11 cellular contexts compared by ENCODE assay signal in genomic region chr7:51034531-51035264, GRCh38.
DNase-seq lines count a peak whose midpoint lies in the region; ATAC-seq and TF ChIP-seq lines count a peak whose summit lies in the region.
"Had no signal": no experiment of that assay in that cellular context is flagged by ENCODE, and none has a peak within 500 bp of the region (broad histone marks: within the 10 kb centered on the region; RNA-seq: fewer than 3 reads in every experiment).

No MANE protein-coding gene starts in this region.

- peak; percentile 44 for DNase-seq in AG04450 (ENCODE audit: low read depth, low spot score)
- DNase-seq in IMR-90 = peak; percentile 76
- DNase-seq in myocyte (ENCODE audit: low read depth) = peak; percentile 38
- no peak for DNase-seq in uterus
- DNase-seq in NCI-H748 (lab: John Stamatoyannopoulos, UW; ENCODE audit: unreplicated experiment) = no peak
- no peak for DNase-seq in adrenal gland
- DNase-seq: activated CD4-positive, alpha-beta T cell treated with anti-CD3 and anti-CD28 coated beads, Interleukin-2, amount 50 U/mL, for 48 hours; CD4-positive, CD25-positive, alpha-beta regulatory T cell; NCI-H1105 treated with DMSO at 0.1 percent for 48 hours had no signal

- H3K4me3 ChIP-seq in AG04450 (ENCODE audit: low read depth, low read length) = no peak overlapping the region
- no peak overlapping the region for H3K4me3 ChIP-seq in IMR-90 (ENCODE audit: insufficient read depth, low read depth, low read length)
- H3K4me3 ChIP-seq in uterus = no peak overlapping the region
- H3K4me3 ChIP-seq in adrenal gland = no peak overlapping the region

- TF ChIP-seq RAD21 in IMR-90 (IDR thresholded peaks at IDR 0.05; ENCODE audit: low read length) = no peak; the same call in 1 of the 2 replicates

- H3K4me1 ChIP-seq in IMR-90 (ENCODE audit: control insufficient read depth, insufficient read depth, low read length) (peaks cover 15% of the 10 kb centered on the region), uterus (no peaks in the 10 kb centered on the region), adrenal gland (replicated peaks in 1 of 2) (no peaks in the 10 kb centered on the region)

- no peak overlapping the region for H3K56ac ChIP-seq in IMR-90 (ENCODE audit: extremely low read depth, insufficient read depth, low read length)

- H3K27me3 ChIP-seq in AG04450 (ENCODE audit: control insufficient read depth, insufficient read depth, low read length) = peaks cover 10% of the 10 kb centered on the region
- peaks cover 19% of the 10 kb centered on the region for H3K27me3 ChIP-seq in IMR-90 (ENCODE audit: control insufficient read depth, insufficient read depth, low read length)
- no peaks in the 10 kb centered on the region for H3K27me3 ChIP-seq in uterus
- H3K27me3 ChIP-seq in adrenal gland = no peaks in the 10 kb centered on the region

- TF ChIP-seq POLR2A in IMR-90 (IDR thresholded peaks at IDR 0.05; ENCODE audit: low read depth, low read length) (no peak), uterus (IDR thresholded peaks at IDR 0.05) (no peak), adrenal gland (IDR thresholded peaks at IDR 0.05) (no peak)

- BruUV-seq in IMR-90 (replicated peaks; lab: Mats Ljungman, UMichigan) = no TSS peak

- POLR2A ChIA-PET in AG04450 (lab: Yijun Ruan, JAX) = no interaction called here
- POLR2A ChIA-PET in IMR-90 (lab: Charles Lee; ENCODE audit: unreplicated experiment) = no interaction called here

- no peak overlapping the region; the same call in 1 of the 2 replicates for H4K5ac ChIP-seq in IMR-90 (ENCODE audit: low read depth, low read length)

- 0 out of 2 replicates have a peak overlapping the region, but pooled peaks have one; percentile 38 for H2AK5ac ChIP-seq in IMR-90 (ENCODE audit: low read depth, low read length)

- H3K18ac ChIP-seq in IMR-90 (ENCODE audit: low read depth, low read length) = peak overlapping the region; percentile 34; the same call in 1 of the 2 replicates

- ATAC-seq in IMR-90 (ENCODE audit: low read depth) = peak; percentile 77
- ATAC-seq in HG02798 (IDR thresholded peaks at IDR 0.05; ENCODE audit: poor library complexity, unreplicated experiment) = no peak

- H3K9me3 ChIP-seq in AG04450 (ENCODE audit: control insufficient read depth, insufficient read depth, low read length) = no peaks in the 10 kb centered on the region; the same call in 1 of the 2 replicates
- H3K9me3 ChIP-seq in IMR-90 (ENCODE audit: control insufficient read depth, insufficient read depth, low read length) = no peaks in the 10 kb centered on the region
- no peaks in the 10 kb centered on the region for H3K9me3 ChIP-seq in uterus
- no peaks in the 10 kb centered on the region for H3K9me3 ChIP-seq in adrenal gland (replicated peaks in 1 of 3)

- H2BK5ac ChIP-seq in IMR-90 (ENCODE audit: low read depth, low read length, poor library complexity, severe bottlenecking) = peak overlapping the region; percentile 4

- H2BK15ac ChIP-seq in IMR-90 (ENCODE audit: low read depth, low read length) = no peak overlapping the region

- intact Hi-C loops in IMR-90 (cut with micrococcal nuclease) = no loop called here
- intact Hi-C loops in uterus (cut with DNase I; ENCODE audit: low total_unique reads) = no loop called here
- intact Hi-C loops in adrenal gland (cut with DNase I) = loop anchor here in 1 of 2 donors (10.0 kb wide), 1 partner anchor 200 kb away; no protein-coding TSS in a partner anchor

- no peak overlapping the region for H3K23ac ChIP-seq in IMR-90 (ENCODE audit: low read depth, low read length)

- dilution Hi-C loops in IMR-90 (cut with HindIII; ENCODE audit: low sequenced_read_pairs, unreplicated experiment) = no loop called here

- H2AFZ ChIP-seq in IMR-90 (replicated peaks; ENCODE audit: low read length, poor library complexity) = peak overlapping the region; percentile 69

- peak overlapping the region; percentile 35 for H2BK120ac ChIP-seq in IMR-90 (ENCODE audit: low read depth, low read length)

- peaks cover 10% of the 10 kb centered on the region for H3K9me1 ChIP-seq in IMR-90 (ENCODE audit: insufficient read depth, low read length)

- CTCF ChIA-PET in AG04450 (lab: Charles Lee) (interaction anchor here (0.9 to 1.0 kb wide), 2 partner anchors 33 to 566 kb away, joined by 3 read pairs; no protein-coding TSS in a partner anchor), IMR-90 (lab: Yijun Ruan, JAX) (interaction anchor here (0.6 kb wide), 1 partner anchor 36 kb away, joined by 3 read pairs; no protein-coding TSS in a partner anchor)

- H3K36me3 ChIP-seq in IMR-90 (ENCODE audit: control insufficient read depth, insufficient read depth, low read length) = no peaks in the 10 kb centered on the region
- no peaks in the 10 kb centered on the region for H3K36me3 ChIP-seq in uterus
- no peaks in the 10 kb centered on the region for H3K36me3 ChIP-seq in adrenal gland (replicated peaks in 1 of 2)

- peak overlapping the region in 1 of 2 experiments; percentile 15; a peak in 2 of 4 replicates for H4K8ac ChIP-seq in IMR-90 (ENCODE audit: low read depth in 2 of 2, low read length in 2 of 2)

- no peak overlapping the region for H4K91ac ChIP-seq in IMR-90 (ENCODE audit: insufficient read depth, low read depth, low read length)

- peak overlapping the region; percentile 23; the same call in 1 of the 2 replicates for H3K4ac ChIP-seq in IMR-90 (ENCODE audit: low read depth, low read length)

- in situ Hi-C loops in IMR-90 (cut with MboI; ENCODE audit: low sequenced_read_pairs) = no loop called here

- H2BK20ac ChIP-seq in IMR-90 (ENCODE audit: low read depth, low read length) = peak overlapping the region; percentile 88

- H3K4me2 ChIP-seq in IMR-90 (ENCODE audit: low read depth, low read length) = peak overlapping the region; percentile 68

- no peak overlapping the region for H3K14ac ChIP-seq in IMR-90 (replicated peaks; ENCODE audit: low read depth, low read length)

- no CpG with 5 or more reads among the region's 10 CpGs for WGBS in IMR-90 (ENCODE audit: extremely low coverage in 2 of 2, insufficient read length in 1 of 2), 2 experiments
- WGBS in adrenal gland, 4 donors = 33 to 46% (median 40%) methylated on average over 4 to 10 of the region's 10 CpGs

- H2AK9ac ChIP-seq in IMR-90 (replicated peaks; ENCODE audit: low read depth, low read length, poor library complexity) = no peak overlapping the region

- H3K27ac ChIP-seq in AG04450 (ENCODE audit: low read depth, low read length) (no peak overlapping the region), IMR-90 (ENCODE audit: insufficient read depth, low read length) (peak overlapping the region; percentile 24), cingulate gyrus (ENCODE audit: low read depth, low read length) (peak overlapping the region; percentile 56), uterus (no peak overlapping the region), adrenal gland (no peak overlapping the region)

- TF ChIP-seq CTCF in AG04450 (IDR thresholded peaks at IDR 0.05; ENCODE audit: low read depth, low read length) (no peak), IMR-90 (conservative IDR thresholded peaks at IDR 0.05; ENCODE audit: low read depth, low read length) (no peak), uterus (IDR thresholded peaks at IDR 0.05) (no peak), adrenal gland (IDR thresholded peaks at IDR 0.05) (no peak)

- peaks cover 2% of the 10 kb centered on the region; the same call in 1 of the 2 replicates for H4K20me1 ChIP-seq in IMR-90 (ENCODE audit: insufficient read depth, low read length)

- no peak overlapping the region for H3K9ac ChIP-seq in IMR-90 (ENCODE audit: low read depth, low read length)

- H3K79me1 ChIP-seq in IMR-90 (ENCODE audit: low read depth in 1 of 2, low read length in 2 of 2) = no peaks in the 10 kb centered on the region

TF ChIP-seq in IMR-90, 13 proteins besides CTCF, POLR2A, EP300 and RAD21:
- 0 out of 2 replicates have a peak, but pooled peaks have one; percentile 5 for TF ChIP-seq MAFK (IDR thresholded peaks at IDR 0.05; ENCODE audit: low read depth, low read length)
- no peak for TF ChIP-seq USF2 (IDR thresholded peaks at IDR 0.05; ENCODE audit: low read depth, low read length)
TF ChIP-seq in IMR-90: peak in this region for 1.

Comparison
In these comparisons a context has a peak if more than half of its experiments do, and no peak if none do; other contexts are left out.
1. DNase-seq: peak in AG04450 (single experiment), IMR-90 (single experiment) and myocyte (single experiment); none in uterus (0 of 2), NCI-H748 (single experiment) and adrenal gland (0 of 7).
2. H3K27ac ChIP-seq: peak in IMR-90 (single experiment) and cingulate gyrus (single experiment); none in AG04450 (single experiment), uterus (0 of 2) and adrenal gland (0 of 5).